1 cellular context compared by ENCODE assay signal in genomic region chr20:21344961-21345360, GRCh38.
TF ChIP-seq lines count a peak whose summit lies in the region.

No MANE protein-coding gene starts in this region.

TF ChIP-seq in liver, 16 proteins besides CTCF, POLR2A, EP300 and RAD21 (continued from another document):
- TF ChIP-seq, protein P1, sequence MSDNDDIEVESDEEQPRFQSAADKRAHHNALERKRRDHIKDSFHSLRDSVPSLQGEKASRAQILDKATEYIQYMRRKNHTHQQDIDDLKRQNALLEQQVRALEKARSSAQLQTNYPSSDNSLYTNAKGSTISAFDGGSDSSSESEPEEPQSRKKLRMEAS (IDR thresholded peaks at IDR 0.05) = peak; percentile 30
- TF ChIP-seq TAF1 (conservative IDR thresholded peaks at IDR 0.05) (no peak), JUND (IDR thresholded peaks at IDR 0.05) (peak in 1 of 2 donors; percentile 47), FOXA2 (IDR thresholded peaks at IDR 0.05) (peak; percentile 36), YY1 (IDR thresholded peaks at IDR 0.05) (peak; percentile 32), HNF4A (conservative IDR thresholded peaks at IDR 0.05) (peak; percentile 62 to 66), SP1 (IDR thresholded peaks at IDR 0.05) (peak; percentile 34), EGR1 (IDR thresholded peaks at IDR 0.05; ENCODE audit: low read depth in 2 of 2) (no peak)
- TF ChIP-seq, protein P2, sequence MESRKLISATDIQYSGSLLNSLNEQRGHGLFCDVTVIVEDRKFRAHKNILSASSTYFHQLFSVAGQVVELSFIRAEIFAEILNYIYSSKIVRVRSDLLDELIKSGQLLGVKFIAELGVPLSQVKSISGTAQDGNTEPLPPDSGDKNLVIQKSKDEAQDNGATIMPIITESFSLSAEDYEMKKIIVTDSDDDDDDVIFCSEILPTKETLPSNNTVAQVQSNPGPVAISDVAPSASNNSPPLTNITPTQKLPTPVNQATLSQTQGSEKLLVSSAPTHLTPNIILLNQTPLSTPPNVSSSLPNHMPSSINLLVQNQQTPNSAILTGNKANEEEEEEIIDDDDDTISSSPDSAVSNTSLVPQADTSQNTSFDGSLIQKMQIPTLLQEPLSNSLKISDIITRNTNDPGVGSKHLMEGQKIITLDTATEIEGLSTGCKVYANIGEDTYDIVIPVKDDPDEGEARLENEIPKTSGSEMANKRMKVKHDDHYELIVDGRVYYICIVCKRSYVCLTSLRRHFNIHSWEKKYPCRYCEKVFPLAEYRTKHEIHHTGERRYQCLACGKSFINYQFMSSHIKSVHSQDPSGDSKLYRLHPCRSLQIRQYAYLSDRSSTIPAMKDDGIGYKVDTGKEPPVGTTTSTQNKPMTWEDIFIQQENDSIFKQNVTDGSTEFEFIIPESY (IDR thresholded peaks at IDR 0.05) = peak; percentile 29
